ENCODE assay signal across 11 cellular contexts in genomic region chr14:92473261-92473946, GRCh38. TPM values are rescaled to one million over a fixed set of nuclear protein-coding genes. Genes with fewer than 3 reads are reported as not detected.
DNase-seq lines count a peak whose midpoint lies in the region; ATAC-seq and TF ChIP-seq lines count a peak whose summit lies in the region.
"Had no signal": no experiment of that assay in that cellular context is flagged by ENCODE, and none has a peak within 500 bp of the region (broad histone marks: within the 10 kb centered on the region; RNA-seq: fewer than 3 reads in every experiment).

No MANE protein-coding gene starts in this region.

- H3K36me3 ChIP-seq in WERI-Rb-1: no peaks in the 10 kb centered on the region
- H3K36me3 ChIP-seq in OCI-LY7 (ENCODE audit: insufficient read depth, low read length): no peaks in the 10 kb centered on the region

- CTCF ChIA-PET in AG04450 (lab: Charles Lee): interaction anchor here (1.2 kb wide), 1 partner anchor 207 kb away, joined by 3 read pairs; no protein-coding TSS in a partner anchor
- CTCF ChIA-PET in OCI-LY7 (lab: Charles Lee; ENCODE audit: unreplicated experiment): no interaction called here

- ATAC-seq in omental fat pad (ENCODE audit: low FRiP score): peak; percentile 54

- no peak for TF ChIP-seq POLR2A in NB4 (IDR thresholded peaks at IDR 0.05; ENCODE audit: extremely low read depth, insufficient read length)

- H3K4me3 ChIP-seq in AG04450 (ENCODE audit: low read depth, low read length) (no peak overlapping the region), NB4 (ENCODE audit: low read depth, low read length) (no peak overlapping the region), fibroblast of mammary gland (ENCODE audit: control insufficient read depth, low read depth, low read length) (no peak overlapping the region), WERI-Rb-1 (ENCODE audit: low read depth, low read length) (no peak overlapping the region), OCI-LY7 (ENCODE audit: low read depth, low read length, poor library complexity, severe bottlenecking) (no peak overlapping the region)

- H3K9me2 ChIP-seq in OCI-LY7 (ENCODE audit: insufficient read depth, low read length): no peaks in the 10 kb centered on the region

- no peak overlapping the region for H2AFZ ChIP-seq in OCI-LY7 (ENCODE audit: low read length)

- H3K27me3 ChIP-seq in AG04450 (ENCODE audit: control insufficient read depth, insufficient read depth, low read length) (no peaks in the 10 kb centered on the region), WERI-Rb-1 (ENCODE audit: insufficient read depth, low read depth, severe bottlenecking) (no peaks in the 10 kb centered on the region)

- H3K27ac ChIP-seq in AG04450 (ENCODE audit: low read depth, low read length) (peak overlapping the region; percentile 48), WERI-Rb-1 (no peak overlapping the region), OCI-LY7 (ENCODE audit: low read depth, low read length, poor library complexity, severe bottlenecking) (no peak overlapping the region)

- POLR2A ChIA-PET in AG04450 (lab: Yijun Ruan, JAX) (no interaction called here), OCI-LY7 (lab: Charles Lee) (no interaction called here)

- TF ChIP-seq CTCF in AG04450 (IDR thresholded peaks at IDR 0.05; ENCODE audit: low read depth, low read length): no peak
- no peak for TF ChIP-seq CTCF in NB4 (IDR thresholded peaks at IDR 0.05; ENCODE audit: low read depth, low read length)
- TF ChIP-seq CTCF in fibroblast of mammary gland (conservative IDR thresholded peaks at IDR 0.05; ENCODE audit: control insufficient read depth, insufficient read depth, low read depth, low read length): no peak
- TF ChIP-seq CTCF in omental fat pad (IDR thresholded peaks at IDR 0.05): no peak
- TF ChIP-seq CTCF in WERI-Rb-1 (IDR thresholded peaks at IDR 0.05; ENCODE audit: low read depth, low read length): no peak
- no peak for TF ChIP-seq CTCF in OCI-LY7 (conservative IDR thresholded peaks at IDR 0.05; ENCODE audit: low read length)

- H3K79me2 ChIP-seq in OCI-LY7 (ENCODE audit: insufficient read depth, low read depth, low read length): no peaks in the 10 kb centered on the region

- no peak overlapping the region for H3K4me2 ChIP-seq in OCI-LY7 (ENCODE audit: low read length)

- H3K4me1 ChIP-seq in OCI-LY7 (ENCODE audit: insufficient read depth, low read length, poor library complexity, severe bottlenecking): no peaks in the 10 kb centered on the region

- no TSS peak for BruUV-seq in OCI-LY7 (replicated peaks; lab: Mats Ljungman, UMichigan)

- no peaks in the 10 kb centered on the region for H4K20me1 ChIP-seq in OCI-LY7 (ENCODE audit: insufficient read depth, low read length)

- H3K9me3 ChIP-seq in AG04450 (ENCODE audit: control insufficient read depth, insufficient read depth, low read length) (peaks cover 4% of the 10 kb centered on the region; the same call in 1 of the 2 replicates), WERI-Rb-1 (ENCODE audit: severe bottlenecking) (peaks cover 2% of the 10 kb centered on the region), OCI-LY7 (ENCODE audit: low read length) (no peaks in the 10 kb centered on the region)

- intact Hi-C loops in OCI-LY7 (cut with micrococcal nuclease; ENCODE audit: unreplicated experiment): no loop called here

- DNase-seq in AG04450 (ENCODE audit: low read depth, low spot score): no peak
- peak; percentile 62 for DNase-seq in NB4 (ENCODE audit: low read depth)
- DNase-seq in fibroblast of mammary gland (ENCODE audit: low read depth): peak; percentile 97
- no peak for DNase-seq in omental fat pad (ENCODE audit: low spot score)
- no peak for DNase-seq in activated T-cell treated with anti-CD3 and anti-CD28 coated beads, Interleukin-2, amount 50 U/mL, for 1 hour
- DNase-seq in WERI-Rb-1: no peak
- DNase-seq in NAMALWA (ENCODE audit: low spot score): no peak
- DNase-seq in OCI-LY7 (ENCODE audit: low spot score): no peak
- DNase-seq: H7, NCI-H526 had no signal

RNA-seq across cellular contexts. Expression of gene RIN3, which starts 40.2 kb away (rescaled TPM):
- 3.7 and 5.6 TPM in 2 replicates for polyA plus RNA-seq in AG04450 (2011; rRNA removed)
- polyA minus RNA-seq in AG04450 (2011; rRNA and poly(A)+ RNA removed): 8.5 and 9.0 TPM in 2 replicates
- total RNA-seq in omental fat pad (10 to 100 TPM; 11.6 to 36.3 (median 20.2) TPM), OCI-LY7 (2022) (not detected in 2 replicates)
- total RNA-seq in OCI-LY7 (2014; rRNA removed; shearing (Covaris generic)): not detected in 2 replicates
- polyA plus RNA-seq: neural cell had no signal

Comparison
In these comparisons a context has a peak if more than half of its experiments do, and no peak if none do; other contexts are left out.
1. DNase-seq: peak in NB4 (single experiment) and fibroblast of mammary gland (single experiment); none in AG04450 (single experiment), omental fat pad (single experiment), activated T-cell treated with anti-CD3 and anti-CD28 coated beads, Interleukin-2, amount 50 U/mL, for 1 hour (single experiment), WERI-Rb-1 (single experiment), NAMALWA (single experiment) and OCI-LY7 (single experiment).
2. RNA of gene RIN3, which starts 40.2 kb away (total RNA-seq): 11.6 to 36.3 TPM in omental fat pad; not detected in OCI-LY7; every median in the first group is over 10 times any median in the second.